ENCODE assay signal across 17 cellular contexts in the genomic region with DNA sequence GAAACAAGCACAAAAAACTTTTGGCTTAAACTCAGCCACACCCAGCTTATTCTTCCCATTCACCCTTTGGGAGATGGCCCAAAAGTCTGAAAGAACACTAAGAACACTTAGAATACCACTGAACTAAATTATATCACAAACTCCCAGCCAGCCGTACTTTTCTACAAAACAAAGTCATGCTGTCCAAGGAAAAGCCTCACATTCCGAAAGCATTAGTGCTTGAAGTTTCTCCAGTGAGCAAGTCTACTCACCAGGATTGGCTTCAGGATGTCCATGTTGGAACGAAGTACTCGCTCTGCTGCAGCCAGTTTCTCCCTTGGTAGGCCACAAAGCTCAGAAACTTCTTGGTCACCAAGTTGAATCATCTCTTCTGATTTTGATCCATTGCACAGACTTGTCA.
DNase-seq lines count a peak whose midpoint lies in the region; ATAC-seq, FAIRE-seq and TF ChIP-seq lines count a peak whose summit lies in the region.
"Had no signal": no experiment of that assay in that cellular context is flagged by ENCODE, and none has a peak within 500 bp of the region (broad histone marks: within the 10 kb centered on the region; RNA-seq: fewer than 3 reads in every experiment).

No MANE protein-coding gene starts in this region.

- H3K23ac ChIP-seq in mesenchymal stem cell (ENCODE audit: low read length in 2 of 2) = no peak overlapping the region

- H2AFZ ChIP-seq in PC-9 (no peak overlapping the region), mesenchymal stem cell (ENCODE audit: low read depth, low read length) (no peak overlapping the region)

- FAIRE-seq in GM19239 (lab: Jason Lieb, UNC) = no peak

- no peaks in the 10 kb centered on the region for H3K27me3 ChIP-seq in PC-9 (ENCODE audit: insufficient read depth, low read depth)
- H3K27me3 ChIP-seq in mesenchymal stem cell (ENCODE audit: control insufficient read depth in 1 of 2, insufficient read depth in 1 of 2, low read length in 2 of 2) = no peaks in the 10 kb centered on the region
- H3K27me3 ChIP-seq: colonic mucosa had no signal

- peak overlapping the region; percentile 17 for H3K9ac ChIP-seq in mesenchymal stem cell (ENCODE audit: low read length)

- no peak overlapping the region for H4K91ac ChIP-seq in mesenchymal stem cell (ENCODE audit: low read length)

- no peak overlapping the region for H3K18ac ChIP-seq in mesenchymal stem cell (ENCODE audit: low read depth in 1 of 2, low read length in 2 of 2)

- H2BK120ac ChIP-seq in mesenchymal stem cell (ENCODE audit: low read depth, low read length) = no peak overlapping the region

- H3K27ac ChIP-seq in PC-9 = peak overlapping the region; percentile 80
- no peak overlapping the region for H3K27ac ChIP-seq in mesenchymal stem cell (ENCODE audit: low read length, poor library complexity, severe bottlenecking)
- H3K27ac ChIP-seq: colonic mucosa had no signal

- H4K8ac ChIP-seq in mesenchymal stem cell (ENCODE audit: low read length) = no peak overlapping the region

- H3K36me3 ChIP-seq in PC-9 (ENCODE audit: low read depth) (peaks cover 42% of the 10 kb centered on the region), mesenchymal stem cell (ENCODE audit: control insufficient read depth in 1 of 2, insufficient read depth in 2 of 2, low read depth in 1 of 2, low read length in 2 of 2) (peaks cover under 1 to 51% of the 10 kb centered on the region in 2 experiments)
- H3K36me3 ChIP-seq: colonic mucosa had no signal

- no peak for TF ChIP-seq CTCF in AG09319 (IDR thresholded peaks at IDR 0.05; ENCODE audit: low read depth, low read length)
- no peak for TF ChIP-seq CTCF in PC-9 (conservative IDR thresholded peaks at IDR 0.05)

- H3K4me1 ChIP-seq in PC-9 (replicated peaks; ENCODE audit: insufficient read depth) (peaks cover 61% of the 10 kb centered on the region), mesenchymal stem cell (ENCODE audit: control insufficient read depth, insufficient read depth, low read depth, low read length) (no peaks in the 10 kb centered on the region)
- H3K4me1 ChIP-seq: colonic mucosa had no signal

- H4K20me1 ChIP-seq in PC-9 (ENCODE audit: insufficient read depth) = no peaks in the 10 kb centered on the region

- H2BK15ac ChIP-seq in mesenchymal stem cell (ENCODE audit: low read depth, poor library complexity, severe bottlenecking) = no peak overlapping the region

- H3K4ac ChIP-seq in mesenchymal stem cell (ENCODE audit: low read depth in 1 of 2, low read length in 2 of 2) = no peak overlapping the region

- POLR2A ChIA-PET in PC-9 (lab: Charles Lee; ENCODE audit: unreplicated experiment) = no interaction called here

- H2BK12ac ChIP-seq in mesenchymal stem cell (ENCODE audit: low read length in 2 of 2) = no peak overlapping the region

- H3K14ac ChIP-seq in mesenchymal stem cell (ENCODE audit: low read length in 2 of 2) = no peak overlapping the region

- 95% methylated on average over 4 of the region's 4 CpGs for WGBS in mesenchymal stem cell

- H3K4me2 ChIP-seq in PC-9 = no peak overlapping the region
- H3K4me2 ChIP-seq in mesenchymal stem cell (ENCODE audit: low read length, poor library complexity, severe bottlenecking) = no peak overlapping the region

- H3K4me3 ChIP-seq in PC-9 (no peak overlapping the region), mesenchymal stem cell (ENCODE audit: insufficient read depth in 1 of 2, low read depth in 1 of 2, low read length in 2 of 2) (no peak overlapping the region)
- H3K4me3 ChIP-seq: colonic mucosa had no signal

- no peak overlapping the region for H2AK5ac ChIP-seq in mesenchymal stem cell (ENCODE audit: low read length, severe bottlenecking)

- no peak for ATAC-seq in GM18511 (IDR thresholded peaks at IDR 0.05; ENCODE audit: unreplicated experiment)
- ATAC-seq: activated CD8-positive, alpha-beta T cell treated with anti-CD3 and anti-CD28 coated beads for 36 hours; naive thymus-derived CD8-positive, alpha-beta T cell had no signal

- H3K9me2 ChIP-seq in PC-9 (ENCODE audit: insufficient read depth) = no peaks in the 10 kb centered on the region

- DNase-seq in AG09319 (ENCODE audit: extremely low read depth, low read depth) = peak; percentile 61
- DNase-seq in PC-9 = no peak
- peak; percentile 83 for DNase-seq in fibroblast of gingiva (ENCODE audit: low read depth)
- DNase-seq in mesenchymal stem cell = no peak
- no peak for DNase-seq in SHP77 (lab: John Stamatoyannopoulos, UW)
- no peak for DNase-seq in GM19239 (ENCODE audit: insufficient read length, low spot score)
- no peak for DNase-seq in glomerular visceral epithelial cell (ENCODE audit: extremely low spot score)
- DNase-seq: activated CD8-positive, alpha-beta T cell treated with anti-CD3 and anti-CD28 coated beads for 36 hours; Caco-2; colonic mucosa; GDM1; naive thymus-derived CD8-positive, alpha-beta T cell; NCI-H1417 treated with DMSO at 0.1 percent for 48 hours; NCI-H226; posterior cingulate gyrus; T-helper 1 cell had no signal

- H3K9me3 ChIP-seq in PC-9 (ENCODE audit: insufficient read depth, low read depth) (no peaks in the 10 kb centered on the region), mesenchymal stem cell (ENCODE audit: control insufficient read depth, low read length) (no peaks in the 10 kb centered on the region)
- H3K9me3 ChIP-seq: Caco-2, colonic mucosa had no signal

- intact Hi-C loops in PC-9 (cut with micrococcal nuclease; ENCODE audit: unreplicated experiment) = no loop called here

- BruUV-seq in PC-9 (replicated peaks; lab: Mats Ljungman, UMichigan) = no TSS peak

- no peak overlapping the region for H2BK5ac ChIP-seq in mesenchymal stem cell (ENCODE audit: low read depth, low read length, poor library complexity, severe bottlenecking)

- H3K79me1 ChIP-seq in mesenchymal stem cell (replicated peaks; ENCODE audit: low read length, poor library complexity, severe bottlenecking) = no peaks in the 10 kb centered on the region

- CTCF ChIA-PET in PC-9 (lab: Charles Lee) = interaction anchor here (0.7 kb wide), 1 partner anchor 29 kb away, joined by 3 read pairs; no protein-coding TSS in a partner anchor

- peaks cover 20% of the 10 kb centered on the region for H3K79me2 ChIP-seq in PC-9 (ENCODE audit: low read depth)

- H3F3A ChIP-seq in PC-9 (ENCODE audit: insufficient read depth, low read depth) = peaks cover 61% of the 10 kb centered on the region

Comparison
In these comparisons a context has a peak if more than half of its experiments do, and no peak if none do; other contexts are left out.
1. DNase-seq: peak in AG09319 (single experiment) and fibroblast of gingiva (single experiment); none in PC-9 (0 of 2), mesenchymal stem cell (single experiment), SHP77 (0 of 2), GM19239 (single experiment) and glomerular visceral epithelial cell (single experiment).